ENCODE assay signal across 8 cellular contexts in the genomic region with DNA sequence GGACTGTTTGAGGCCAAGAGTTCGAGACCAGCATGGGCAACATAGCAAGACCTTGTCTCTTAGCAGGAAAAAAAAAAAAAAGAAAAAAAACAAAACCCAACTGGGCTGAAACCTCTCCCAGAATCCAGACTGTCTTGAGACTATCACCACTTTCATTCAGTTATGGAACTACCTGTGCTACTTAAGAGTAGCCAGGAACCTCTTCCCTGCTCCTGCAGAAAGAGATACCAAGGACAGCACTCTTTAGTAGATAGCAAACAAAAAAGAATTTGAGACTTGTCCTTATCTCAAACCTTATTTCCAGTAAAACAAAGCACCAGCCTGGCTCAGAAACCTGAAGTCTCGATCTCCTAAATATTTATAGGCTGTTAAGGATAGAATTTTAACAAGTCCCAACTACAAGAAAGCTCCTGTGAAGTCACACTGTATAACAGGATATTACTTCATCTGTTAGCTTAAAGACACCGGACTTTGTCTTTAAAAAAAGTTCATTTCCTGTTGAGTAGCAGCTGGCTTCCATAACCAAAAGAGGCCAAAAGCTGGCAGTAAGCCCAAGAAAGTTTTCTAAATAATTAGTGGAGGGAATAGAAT. TPM values are rescaled to one million over a fixed set of nuclear protein-coding genes. Genes with fewer than 3 reads are reported as not detected.
DNase-seq lines count a peak whose midpoint lies in the region; ATAC-seq, FAIRE-seq and TF ChIP-seq lines count a peak whose summit lies in the region.

No MANE protein-coding gene starts in this region.

- H3K4me3 Mint-ChIP-seq in CD8-positive, alpha-beta memory T cell: peak overlapping the region in 6 of 7 donors; percentile 3 to 63 (median 40)

- peaks cover 0 to 56% (median 12%) of the 10 kb centered on the region in 3 donors for H3K36me3 Mint-ChIP-seq in CD8-positive, alpha-beta memory T cell

- ATAC-seq in HG02973 (IDR thresholded peaks at IDR 0.05; ENCODE audit: unreplicated experiment) (no peak), left lobe of liver (no peak)

- peak in 2 of 5 donors; percentile 28 to 34 for DNase-seq in CD8-positive, alpha-beta memory T cell
- peak; percentile 78 for DNase-seq in Karpas-422
- DNase-seq in astrocyte of the spinal cord (ENCODE audit: low read depth, low spot score): peak; percentile 35
- no peak for DNase-seq in left lobe of liver (ENCODE audit: low spot score)
- no peak for DNase-seq in frontal cortex (ENCODE audit: low spot score in 2 of 2)
- no peak for DNase-seq in cerebellar nuclear complex (lab: John Stamatoyannopoulos, UW)

- no peak overlapping the region for H3K27ac ChIP-seq in CD8-positive, alpha-beta memory T cell (ENCODE audit: low read depth, low read length)
- H3K27ac ChIP-seq in Karpas-422 (ENCODE audit: low read length) (peak overlapping the region; percentile 60), muscle layer of duodenum (ENCODE audit: low read length) (peak overlapping the region; percentile 94)

- H3K9ac ChIP-seq in Karpas-422 (ENCODE audit: low read length): peak overlapping the region; percentile 17; the same call in 1 of the 2 replicates

- TF ChIP-seq CTCF in astrocyte of the spinal cord (IDR thresholded peaks at IDR 0.05; ENCODE audit: low read depth, low read length): no peak

- H3K4me1 Mint-ChIP-seq in CD8-positive, alpha-beta memory T cell: peaks cover 76 to 89% (median 86%) of the 10 kb centered on the region in 3 donors

- no peaks in the 10 kb centered on the region for H3K27me3 ChIP-seq in CD8-positive, alpha-beta memory T cell (ENCODE audit: insufficient read depth, low read length, poor library complexity, severe bottlenecking)
- H3K27me3 ChIP-seq in Karpas-422 (ENCODE audit: low read length): no peaks in the 10 kb centered on the region
- no peaks in the 10 kb centered on the region for H3K27me3 ChIP-seq in muscle layer of duodenum (ENCODE audit: low read depth, low read length)

- FAIRE-seq in frontal cortex (lab: Jason Lieb, UNC): no peak

- peak overlapping the region; percentile 22 to 89 (median 78) for H3K27ac Mint-ChIP-seq in CD8-positive, alpha-beta memory T cell

- no peaks in the 10 kb centered on the region for H3K9me3 Mint-ChIP-seq in CD8-positive, alpha-beta memory T cell

- CTCF ChIA-PET in CD8-positive, alpha-beta memory T cell (lab: Charles Lee): interaction anchor here (0.7 to 1.1 kb wide), 2 partner anchors 9 to 51 kb away, joined by 3 to 4 read pairs; no protein-coding TSS in a partner anchor

- H3K4me1 ChIP-seq in CD8-positive, alpha-beta memory T cell (ENCODE audit: insufficient read depth, low read length): peaks cover 69% of the 10 kb centered on the region
- H3K4me1 ChIP-seq in Karpas-422 (ENCODE audit: low read length) (peaks cover 40% of the 10 kb centered on the region), muscle layer of duodenum (ENCODE audit: control insufficient read depth in 1 of 2, insufficient read depth in 2 of 2, low read length in 2 of 2) (peaks cover 17 to 28% of the 10 kb centered on the region in 2 donors)

- H3K4me3 ChIP-seq in CD8-positive, alpha-beta memory T cell (ENCODE audit: low read length): peak overlapping the region; percentile 17
- H3K4me3 ChIP-seq in Karpas-422 (ENCODE audit: low read length): no peak overlapping the region
- no peak overlapping the region for H3K4me3 ChIP-seq in astrocyte of the spinal cord (ENCODE audit: low read depth, low read length)
- H3K4me3 ChIP-seq in muscle layer of duodenum (ENCODE audit: low read depth in 1 of 2, low read length in 2 of 2): peak overlapping the region in 1 of 2 donors; percentile 17

- H4K20me1 ChIP-seq in Karpas-422 (ENCODE audit: insufficient read depth, low read depth, low read length): no peaks in the 10 kb centered on the region

- POLR2A ChIA-PET in CD8-positive, alpha-beta memory T cell (lab: Charles Lee): interaction anchor here (2.0 kb wide), 1 partner anchor 11 kb away, joined by 13 read pairs; no protein-coding TSS in a partner anchor

- peaks cover 6% of the 10 kb centered on the region for H3K36me3 ChIP-seq in CD8-positive, alpha-beta memory T cell (ENCODE audit: insufficient read depth, low read length)
- H3K36me3 ChIP-seq in Karpas-422 (ENCODE audit: insufficient read depth, low read length) (peaks cover 20% of the 10 kb centered on the region; the same call in 1 of the 2 replicates), muscle layer of duodenum (ENCODE audit: control insufficient read depth in 1 of 2, insufficient read depth in 2 of 2, low read length in 2 of 2) (no peaks in the 10 kb centered on the region)

- H2AFZ ChIP-seq in Karpas-422 (ENCODE audit: low read length): no peak overlapping the region

- in situ Hi-C loops in astrocyte of the spinal cord (cut with HindIII; ENCODE audit: low sequenced_read_pairs): no loop called here

- H3K4me2 ChIP-seq in Karpas-422 (ENCODE audit: low read depth, low read length, poor library complexity, severe bottlenecking): peak overlapping the region; percentile 43

- H3K9me2 ChIP-seq in Karpas-422 (replicated peaks; ENCODE audit: insufficient read depth, low read length): no peaks in the 10 kb centered on the region

- H3K9me3 ChIP-seq in CD8-positive, alpha-beta memory T cell (ENCODE audit: low read length): no peaks in the 10 kb centered on the region
- H3K9me3 ChIP-seq in Karpas-422 (ENCODE audit: low read length) (no peaks in the 10 kb centered on the region), muscle layer of duodenum (ENCODE audit: control insufficient read depth in 1 of 2, low read length in 2 of 2) (no peaks in the 10 kb centered on the region)

- peaks cover 95% of the 10 kb centered on the region for H3K79me2 ChIP-seq in Karpas-422 (ENCODE audit: low read length)

- no peaks in the 10 kb centered on the region for H3K27me3 Mint-ChIP-seq in CD8-positive, alpha-beta memory T cell

RNA-seq across cellular contexts. Expression of gene CDR2, which starts 5.1 kb away (rescaled TPM):
- total RNA-seq in CD8-positive, alpha-beta memory T cell: 10 to 100 TPM; 38.9 to 41.2 TPM
- 79.1 TPM for polyA plus RNA-seq in CD8-positive, alpha-beta memory T cell
- 7.2 and 16.3 TPM in 2 replicates for total RNA-seq in Karpas-422 (2014; rRNA removed; shearing (Covaris generic); ENCODE audit: low replicate concordance)
- total RNA-seq in left lobe of liver: 11.0 TPM
- total RNA-seq in frontal cortex: 11.8 TPM

Comparison
In these comparisons a context has a peak if more than half of its experiments do, and no peak if none do; other contexts are left out.
1. DNase-seq: peak in Karpas-422 (single experiment) and astrocyte of the spinal cord (single experiment); none in left lobe of liver (single experiment), frontal cortex (0 of 2) and cerebellar nuclear complex (0 of 2).